ENCODE assay signal across 14 cellular contexts in the genomic region with DNA sequence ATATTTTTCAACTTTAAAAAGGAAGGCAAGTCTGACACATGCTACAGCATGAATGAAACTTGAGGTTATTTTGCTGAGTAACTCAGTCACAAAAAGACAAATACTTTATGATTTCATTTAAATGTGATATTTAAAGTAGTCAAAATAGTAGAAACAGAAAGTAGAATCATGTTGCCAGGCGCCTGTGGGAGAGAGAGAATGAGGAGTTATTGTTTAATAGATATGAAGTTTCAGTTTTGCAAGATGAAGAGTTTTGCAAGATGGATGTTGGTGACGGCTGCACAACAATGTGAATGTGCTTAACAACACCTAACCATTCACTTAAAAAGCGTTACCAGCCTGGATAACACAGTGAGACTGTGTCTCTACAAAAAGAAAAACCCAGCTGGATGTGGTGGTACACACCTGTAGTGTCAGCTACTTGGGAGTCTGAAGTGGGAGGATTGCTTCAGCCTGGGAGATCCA. TPM values are rescaled to one million over a fixed set of nuclear protein-coding genes. Genes with fewer than 3 reads are reported as not detected.
DNase-seq lines count a peak whose midpoint lies in the region; ATAC-seq lines count a peak whose summit lies in the region.
"Had no signal": no experiment of that assay in that cellular context is flagged by ENCODE, and none has a peak within 500 bp of the region (broad histone marks: within the 10 kb centered on the region; RNA-seq: fewer than 3 reads in every experiment).

No MANE protein-coding gene starts in this region.

- POLR2A ChIA-PET in activated CD4-positive, alpha-beta T cell treated with anti-CD3 and anti-CD28 coated beads, Interleukin-2, amount 10 ng/mL, durations not matched to agents 7 days and 5 days (lab: Charles Lee), result no interaction called here

- H3K36me3 Mint-ChIP-seq in activated CD4-positive, alpha-beta T cell treated with anti-CD3 and anti-CD28 coated beads, Interleukin-2, amount 10 ng/mL, durations not matched to agents 7 days and 5 days (ENCODE audit: low read depth), result peaks cover 7% of the 10 kb centered on the region
- H3K36me3 Mint-ChIP-seq in effector memory CD8-positive, alpha-beta T cell (ENCODE audit: insufficient read depth), result peaks cover 3% of the 10 kb centered on the region

- no peak overlapping the region for H3K27ac Mint-ChIP-seq in activated CD4-positive, alpha-beta T cell treated with anti-CD3 and anti-CD28 coated beads, Interleukin-2, amount 10 ng/mL, durations not matched to agents 7 days and 5 days
- H3K27ac Mint-ChIP-seq in effector memory CD8-positive, alpha-beta T cell, result peak overlapping the region in 1 of 2 donors; percentile 49

- peak; percentile 88 for ATAC-seq in GM19452 (IDR thresholded peaks at IDR 0.05; ENCODE audit: unreplicated experiment)
- ATAC-seq in HG03432 (IDR thresholded peaks at IDR 0.05; ENCODE audit: unreplicated experiment), result peak; percentile 68
- ATAC-seq in effector memory CD8-positive, alpha-beta T cell (replicated peaks), result peak; percentile 35
- ATAC-seq in GM21447 (IDR thresholded peaks at IDR 0.05; ENCODE audit: unreplicated experiment), result no peak
- ATAC-seq: heart right ventricle had no signal

- peaks cover 5% of the 10 kb centered on the region for H3K9me3 Mint-ChIP-seq in activated CD4-positive, alpha-beta T cell treated with anti-CD3 and anti-CD28 coated beads, Interleukin-2, amount 10 ng/mL, durations not matched to agents 7 days and 5 days
- no peaks in the 10 kb centered on the region for H3K9me3 Mint-ChIP-seq in effector memory CD8-positive, alpha-beta T cell

- CTCF ChIA-PET in activated CD4-positive, alpha-beta T cell treated with anti-CD3 and anti-CD28 coated beads, Interleukin-2, amount 10 ng/mL, durations not matched to agents 7 days and 5 days (lab: Charles Lee), result interaction anchor here (0.6 to 1.5 kb wide), 2 partner anchors 18 to 117 kb away, joined by 3 read pairs; no protein-coding TSS in a partner anchor

- H3K27me3 Mint-ChIP-seq in activated CD4-positive, alpha-beta T cell treated with anti-CD3 and anti-CD28 coated beads, Interleukin-2, amount 10 ng/mL, durations not matched to agents 7 days and 5 days, result no peaks in the 10 kb centered on the region
- H3K27me3 Mint-ChIP-seq in effector memory CD8-positive, alpha-beta T cell, result no peaks in the 10 kb centered on the region

- DNase-seq in activated CD4-positive, alpha-beta T cell treated with anti-CD3 and anti-CD28 coated beads, Interleukin-2, amount 10 ng/mL, durations not matched to agents 7 days and 5 days, result peak; percentile 37
- DNase-seq in activated CD4-positive, alpha-beta T cell treated with anti-CD3 and anti-CD28 coated beads, Interleukin-2, amount 50 U/mL, for 1 hour, result no peak
- no peak for DNase-seq in effector memory CD8-positive, alpha-beta T cell
- DNase-seq in DMS79 treated with DMSO at 0.1 percent for 48 hours (lab: John Stamatoyannopoulos, UW) (no peak), DMS153 treated with DMSO at 0.1 percent for 48 hours (lab: John Stamatoyannopoulos, UW; ENCODE audit: unreplicated experiment) (no peak)
- DNase-seq: ACHN; effector memory CD4-positive, alpha-beta T cell; heart right ventricle; NCI-H2081; stimulated activated CD8-positive, alpha-beta memory T cell treated with anti-CD3 and anti-CD28 coated beads, Interleukin-4, amount 100 ng/mL, for 48 hours; uterus had no signal

- H3K4me3 Mint-ChIP-seq in activated CD4-positive, alpha-beta T cell treated with anti-CD3 and anti-CD28 coated beads, Interleukin-2, amount 10 ng/mL, durations not matched to agents 7 days and 5 days, result no peak overlapping the region
- peak overlapping the region; percentile 19 to 70 for H3K4me3 Mint-ChIP-seq in effector memory CD8-positive, alpha-beta T cell

- H3K4me1 Mint-ChIP-seq in activated CD4-positive, alpha-beta T cell treated with anti-CD3 and anti-CD28 coated beads, Interleukin-2, amount 10 ng/mL, durations not matched to agents 7 days and 5 days, result peaks cover 35% of the 10 kb centered on the region
- H3K4me1 Mint-ChIP-seq in effector memory CD8-positive, alpha-beta T cell (ENCODE audit: low read depth in 2 of 2), result peaks cover 5 to 8% of the 10 kb centered on the region in 2 donors

RNA-seq across cellular contexts. Expression of a gene that starts 20.7 kb away (rescaled TPM):
- total RNA-seq in activated CD4-positive, alpha-beta T cell treated with anti-CD3 and anti-CD28 coated beads, Interleukin-2, amount 10 ng/mL, durations not matched to agents 7 days and 5 days, result 100 to 1,000 TPM; 260 to 274 TPM
